In the genomic region with DNA sequence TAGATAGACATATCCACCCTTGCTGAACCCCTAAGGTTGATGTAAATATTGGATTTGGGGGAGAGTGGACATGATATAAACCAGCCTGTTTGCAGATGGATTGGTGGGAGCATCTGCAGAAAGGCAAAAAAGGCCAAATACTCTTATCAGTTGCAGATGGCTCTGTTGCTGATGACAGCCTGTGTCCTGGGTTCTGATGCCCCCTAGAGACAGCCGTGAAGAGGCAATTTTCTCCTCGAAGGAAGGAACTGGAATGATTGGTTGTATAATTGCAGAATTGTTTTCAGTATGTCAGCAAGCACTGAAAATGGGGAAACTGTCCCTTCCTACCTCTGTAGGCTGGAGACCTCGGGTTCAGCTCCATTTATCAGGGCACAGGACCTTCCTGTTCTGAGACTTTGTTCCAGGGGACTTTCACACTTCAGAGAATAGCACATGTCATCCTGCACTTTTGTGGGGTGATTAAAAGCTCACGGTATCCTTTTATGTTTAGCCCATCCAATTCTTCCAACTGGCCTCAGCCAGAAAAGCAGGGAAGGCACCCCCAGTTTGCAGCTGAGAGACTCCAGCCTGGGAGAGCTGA, we compare ENCODE assay signal across 8 cellular contexts.
DNase-seq lines count a peak whose midpoint lies in the region; ATAC-seq and TF ChIP-seq lines count a peak whose summit lies in the region.

No MANE protein-coding gene starts in this region.

- peak overlapping the region in 1 of 5 donors; percentile 52 for H3K27ac ChIP-seq in adrenal gland
- H3K27ac ChIP-seq in hepatocyte: peak overlapping the region; percentile 60
- H3K27ac ChIP-seq in temporal lobe (ENCODE audit: low read depth, low read length): peak overlapping the region; percentile 59

- H4K20me1 ChIP-seq in hepatocyte (ENCODE audit: insufficient read depth, poor library complexity, severe bottlenecking): no peaks in the 10 kb centered on the region

- H3K9me3 ChIP-seq in adrenal gland (replicated peaks in 1 of 3) (no peaks in the 10 kb centered on the region), hepatocyte (ENCODE audit: low read depth) (no peaks in the 10 kb centered on the region)

- peaks cover 12% of the 10 kb centered on the region for H3K79me2 ChIP-seq in hepatocyte

- no peaks in the 10 kb centered on the region for H3K9me2 ChIP-seq in hepatocyte (replicated peaks; ENCODE audit: insufficient read depth)

- TF ChIP-seq POLR2A in adrenal gland (IDR thresholded peaks at IDR 0.05): no peak

- H3K4me2 ChIP-seq in hepatocyte: no peak overlapping the region

- no peaks in the 10 kb centered on the region for H3K27me3 ChIP-seq in adrenal gland
- no peaks in the 10 kb centered on the region for H3K27me3 ChIP-seq in hepatocyte

- H3K36me3 ChIP-seq in adrenal gland (replicated peaks in 1 of 2): peaks cover 0 to 13% of the 10 kb centered on the region in 2 donors
- no peaks in the 10 kb centered on the region for H3K36me3 ChIP-seq in hepatocyte (replicated peaks; ENCODE audit: insufficient read depth, low read depth)

- WGBS in adrenal gland, 4 donors: 23 to 40% (median 30%) methylated on average over 4 of the region's 4 CpGs
- WGBS in hepatocyte (ENCODE audit: low lambda C conversion rate, missing lambda C conversion rate): 31% methylated on average over 4 of the region's 4 CpGs

- H2AFZ ChIP-seq in hepatocyte: no peak overlapping the region

- intact Hi-C loops in adrenal gland (cut with DNase I): loop anchor here in 1 of 2 donors (10.0 kb wide), 2 partner anchors 160 to 380 kb away; no protein-coding TSS in a partner anchor

- no peak for ATAC-seq in activated CD4-positive, CD25-positive, alpha-beta regulatory T cell treated with anti-CD3 and anti-CD28 coated beads, Interleukin-2, amount 50 U/mL, for 24 hours
- ATAC-seq in HG03039 (IDR thresholded peaks at IDR 0.05; ENCODE audit: unreplicated experiment): no peak

- TF ChIP-seq CTCF in adrenal gland (IDR thresholded peaks at IDR 0.05) (peak; percentile 34 to 58 (median 56)), hepatocyte (IDR thresholded peaks at IDR 0.05; ENCODE audit: poor library complexity) (peak; percentile 62)

- DNase-seq in NCI-H748 (lab: John Stamatoyannopoulos, UW; ENCODE audit: unreplicated experiment): peak; percentile 37
- DNase-seq in NCI-H748 treated with DMSO at 0.1 percent for 48 hours (lab: John Stamatoyannopoulos, UW): no peak
- peak; percentile 24 for DNase-seq in NCI-H2081 treated with DMSO at 0.1 percent for 48 hours (lab: John Stamatoyannopoulos, UW)
- peak; percentile 46 to 70 (median 55) for DNase-seq in adrenal gland
- peak; percentile 53 for DNase-seq in hepatocyte (ENCODE audit: low spot score)

- H3K4me1 ChIP-seq in adrenal gland (replicated peaks in 1 of 2): peaks cover 0 to 20% of the 10 kb centered on the region in 2 donors
- H3K4me1 ChIP-seq in hepatocyte (ENCODE audit: insufficient read depth): peaks cover 33% of the 10 kb centered on the region

- H3K4me3 ChIP-seq in adrenal gland: no peak overlapping the region
- H3K4me3 ChIP-seq in hepatocyte: no peak overlapping the region
